In genomic region chr19:39845621-39846175, GRCh38 we compare ENCODE assay signal across 1 cellular context.
TF ChIP-seq lines count a peak whose summit lies in the region.

No MANE protein-coding gene starts in this region.

TF ChIP-seq in HCT116, 20 proteins besides CTCF, POLR2A, EP300 and RAD21 (continued from another document):
- TF ChIP-seq ZNF274 (IDR thresholded peaks at IDR 0.05; ENCODE audit: low read depth, low read length) (no peak), ZBTB33 (IDR thresholded peaks at IDR 0.05; ENCODE audit: extremely low read depth, insufficient replicate concordance, low read length) (no peak), EZH2phosphoT487 (IDR thresholded peaks at IDR 0.05; ENCODE audit: borderline replicate concordance) (no peak), CBX3 (IDR thresholded peaks at IDR 0.05; ENCODE audit: low read depth) (no peak), ELF1 (IDR thresholded peaks at IDR 0.05; ENCODE audit: borderline replicate concordance, low read depth) (no peak)
